In genomic region chr18:30985753-30986152, GRCh38 we compare ENCODE assay signal across 22 cellular contexts. TPM values are rescaled to one million over a fixed set of nuclear protein-coding genes. Genes with fewer than 3 reads are reported as not detected.
"Had no signal": no experiment of that assay in that cellular context is flagged by ENCODE, and none has a peak within 500 bp of the region (broad histone marks: within the 10 kb centered on the region; RNA-seq: fewer than 3 reads in every experiment).

No MANE protein-coding gene starts in this region.

- ATAC-seq: activated T-cell treated with anti-CD3 and anti-CD28 coated beads, Interleukin-2, amount 50 U/mL, for 4 hours; activated T-helper 17 cell treated with anti-CD3 and anti-CD28 coated beads, Interleukin-2, amount 50 U/mL, for 72 hours; gastroesophageal sphincter; left colon; naive thymus-derived CD4-positive, alpha-beta T cell; psoas muscle had no signal

- H3K4me1 Mint-ChIP-seq: activated CD4-positive, alpha-beta memory T cell treated with anti-CD3 and anti-CD28 coated beads, Interleukin-2, amount 10 ng/mL, durations not matched to agents 7 days and 5 days; activated CD4-positive, alpha-beta T cell treated with anti-CD3 and anti-CD28 coated beads, Interleukin-2, amount 10 ng/mL, durations not matched to agents 24 days and 14 days; activated T-helper 17 cell treated with anti-CD3 and anti-CD28 coated beads, Interleukin-2, amount 50 U/mL, for 72 hours; naive thymus-derived CD4-positive, alpha-beta T cell; neural crest cell had no signal

- DNase-seq: activated CD4-positive, alpha-beta memory T cell treated with anti-CD3 and anti-CD28 coated beads, Interleukin-2, amount 10 ng/mL, durations not matched to agents 7 days and 5 days; activated CD4-positive, alpha-beta T cell treated with anti-CD3 and anti-CD28 coated beads, Interleukin-2, amount 10 ng/mL, durations not matched to agents 24 days and 14 days; activated CD4-positive, CD25-positive, alpha-beta regulatory T cell treated with anti-CD3 and anti-CD28 coated beads, Interleukin-2, amount 50 U/mL, for 72 hours; activated T-cell treated with anti-CD3 and anti-CD28 coated beads, Interleukin-2, amount 50 U/mL, for 4 hours; anterior cingulate cortex; cerebellar nuclear complex; colonic mucosa; effector CD8-positive, alpha-beta T cell; erythroblast; islet precursor cell; left colon; midbrain; naive thymus-derived CD4-positive, alpha-beta T cell; occipital lobe; psoas muscle; stimulated activated CD4-positive, alpha-beta T cell treated with anti-CD3 and anti-CD28 coated beads, Interleukin-2, amount 100 ng/mL, for 24 hours; stimulated activated naive CD4-positive, alpha-beta T cell had no signal

- H3K9me3 Mint-ChIP-seq: activated CD4-positive, alpha-beta T cell treated with anti-CD3 and anti-CD28 coated beads, Interleukin-2, amount 10 ng/mL, durations not matched to agents 24 days and 14 days; neural crest cell had no signal

- H3K27ac Mint-ChIP-seq: activated CD4-positive, alpha-beta memory T cell treated with anti-CD3 and anti-CD28 coated beads, Interleukin-2, amount 10 ng/mL, durations not matched to agents 7 days and 5 days; activated CD4-positive, alpha-beta T cell treated with anti-CD3 and anti-CD28 coated beads, Interleukin-2, amount 10 ng/mL, durations not matched to agents 24 days and 14 days; activated naive CD8-positive, alpha-beta T cell; activated T-helper 17 cell treated with anti-CD3 and anti-CD28 coated beads, Interleukin-2, amount 50 U/mL, for 72 hours; naive thymus-derived CD4-positive, alpha-beta T cell had no signal

- FAIRE-seq: urothelium cell line had no signal

- H3K4me3 Mint-ChIP-seq: activated CD4-positive, alpha-beta memory T cell treated with anti-CD3 and anti-CD28 coated beads, Interleukin-2, amount 10 ng/mL, durations not matched to agents 7 days and 5 days; activated CD4-positive, alpha-beta T cell treated with anti-CD3 and anti-CD28 coated beads, Interleukin-2, amount 10 ng/mL, durations not matched to agents 24 days and 14 days; activated naive CD8-positive, alpha-beta T cell; activated T-cell treated with anti-CD3 and anti-CD28 coated beads, Interleukin-2, amount 50 U/mL, for 4 hours; activated T-helper 17 cell treated with anti-CD3 and anti-CD28 coated beads, Interleukin-2, amount 50 U/mL, for 72 hours; naive thymus-derived CD4-positive, alpha-beta T cell; neural crest cell had no signal

- H3K36me3 Mint-ChIP-seq: activated naive CD8-positive, alpha-beta T cell; naive thymus-derived CD4-positive, alpha-beta T cell had no signal

- H3K27me3 Mint-ChIP-seq: activated CD4-positive, alpha-beta memory T cell treated with anti-CD3 and anti-CD28 coated beads, Interleukin-2, amount 10 ng/mL, durations not matched to agents 7 days and 5 days; activated CD4-positive, alpha-beta T cell treated with anti-CD3 and anti-CD28 coated beads, Interleukin-2, amount 10 ng/mL, durations not matched to agents 24 days and 14 days; activated naive CD8-positive, alpha-beta T cell; activated T-helper 17 cell treated with anti-CD3 and anti-CD28 coated beads, Interleukin-2, amount 50 U/mL, for 72 hours; naive thymus-derived CD4-positive, alpha-beta T cell had no signal

RNA-seq across cellular contexts. Expression of gene DSC3, which starts 56.8 kb away (rescaled TPM):
- total RNA-seq: activated CD4-positive, alpha-beta memory T cell treated with anti-CD3 and anti-CD28 coated beads, Interleukin-2, amount 10 ng/mL, durations not matched to agents 7 days and 5 days; activated CD4-positive, alpha-beta T cell treated with anti-CD3 and anti-CD28 coated beads, Interleukin-2, amount 10 ng/mL, durations not matched to agents 24 days and 14 days; activated T-cell treated with anti-CD3 and anti-CD28 coated beads, Interleukin-2, amount 50 U/mL, for 4 hours; activated T-helper 17 cell treated with anti-CD3 and anti-CD28 coated beads, Interleukin-2, amount 50 U/mL, for 72 hours; naive thymus-derived CD4-positive, alpha-beta T cell had no signal
